In genomic region chr12:5964913-5965900, GRCh38 we compare ENCODE assay signal across 3 cellular contexts.
TF ChIP-seq lines count a peak whose summit lies in the region.

No MANE protein-coding gene starts in this region.

TF ChIP-seq in A549, 52 proteins besides CTCF, POLR2A, EP300 and RAD21:
- no peak for TF ChIP-seq NFE2L2 (conservative IDR thresholded peaks at IDR 0.05; ENCODE audit: low read length)
TF ChIP-seq in A549: peak in this region for 0.

TF ChIP-seq in H1, 55 proteins besides CTCF, POLR2A, EP300 and RAD21:
- TF ChIP-seq CTBP2 (IDR thresholded peaks at IDR 0.05; ENCODE audit: borderline replicate concordance, insufficient read depth, insufficient read length, low read length) (peak; percentile 59), SIX5 (IDR thresholded peaks at IDR 0.05; ENCODE audit: low read depth, low read length) (no peak), ZNF274 (IDR thresholded peaks at IDR 0.05; ENCODE audit: borderline replicate concordance, extremely low read depth, low read length) (no peak), E2F6 (IDR thresholded peaks at IDR 0.05) (peak; percentile 28; the same call in 1 of the 2 replicates), MAX (IDR thresholded peaks at IDR 0.05) (0 out of 2 replicates have a peak, but pooled peaks have one; percentile 30), NANOG (IDR thresholded peaks at IDR 0.05; ENCODE audit: insufficient read depth, low read depth, low read length, poor library complexity, severe bottlenecking) (no peak), TCF12 (IDR thresholded peaks at IDR 0.05; ENCODE audit: low read depth, low read length) (0 out of 2 replicates have a peak, but pooled peaks have one; percentile 21), RXRA (IDR thresholded peaks at IDR 0.05; ENCODE audit: insufficient read depth, low read depth, low read length) (no peak), KDM4A (IDR thresholded peaks at IDR 0.05; ENCODE audit: low read depth, low read length, severe bottlenecking) (no peak)

TF ChIP-seq in HepG2, 621 proteins besides CTCF, POLR2A, EP300 and RAD21:
- TF ChIP-seq RCOR2 (CRISPR knock-in tag; IDR thresholded peaks at IDR 0.05) (no peak), ZNF777 (CRISPR knock-in tag; IDR thresholded peaks at IDR 0.05) (0 out of 2 replicates have a peak, but pooled peaks have one; percentile 25), BCL6 (CRISPR knock-in tag; IDR thresholded peaks at IDR 0.05) (peak; percentile 76), ZNF3 (CRISPR knock-in tag; IDR thresholded peaks at IDR 0.05) (0 out of 2 replicates have a peak, but pooled peaks have one; percentile 29), U2AF2 (IDR thresholded peaks at IDR 0.05; ENCODE audit: low read depth, low read length) (no peak), ZNF629 (CRISPR knock-in tag; conservative IDR thresholded peaks at IDR 0.05) (peak; percentile 54; the same call in 1 of the 2 replicates), EEA1 (CRISPR knock-in tag; IDR thresholded peaks at IDR 0.05; ENCODE audit: borderline replicate concordance) (0 out of 2 replicates have a peak, but pooled peaks have one; percentile 28)
